21 cellular contexts compared by ENCODE assay signal in the genomic region with DNA sequence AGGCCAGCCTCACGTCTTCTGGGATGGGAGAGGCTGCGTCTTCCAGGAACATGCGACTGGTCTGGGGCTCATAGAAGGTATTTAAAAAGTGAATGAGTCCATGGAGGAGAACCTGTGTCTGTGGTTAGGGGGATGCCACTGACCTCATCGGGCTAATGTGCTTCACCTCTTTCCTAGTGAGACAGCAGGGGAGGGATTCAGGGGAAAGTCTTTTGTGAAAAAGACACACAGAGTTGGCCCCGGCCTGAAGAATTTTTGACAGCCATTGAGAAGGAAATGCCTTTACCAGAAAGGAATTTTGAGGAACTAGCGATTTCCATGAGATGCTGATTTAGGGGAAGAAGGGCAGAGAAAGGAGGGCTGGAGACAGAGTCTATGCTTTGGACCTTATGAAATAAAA. TPM values are rescaled to one million over a fixed set of nuclear protein-coding genes. Genes with fewer than 3 reads are reported as not detected.
DNase-seq lines count a peak whose midpoint lies in the region; ATAC-seq and TF ChIP-seq lines count a peak whose summit lies in the region.
"Had no signal": no experiment of that assay in that cellular context is flagged by ENCODE, and none has a peak within 500 bp of the region (broad histone marks: within the 10 kb centered on the region; RNA-seq: fewer than 3 reads in every experiment).

No MANE protein-coding gene starts in this region.

- no peaks in the 10 kb centered on the region for H3K4me1 ChIP-seq in GM23338 (ENCODE audit: insufficient read depth)
- H3K4me1 ChIP-seq in HUES64 (ENCODE audit: insufficient read depth, low read length): peaks cover 10% of the 10 kb centered on the region
- peaks cover 17% of the 10 kb centered on the region for H3K4me1 ChIP-seq in neural progenitor cell
- H3K4me1 ChIP-seq: BLaER1 had no signal

- H3K9me3 ChIP-seq in HUES64 (ENCODE audit: insufficient read depth, low read depth, low read length): no peaks in the 10 kb centered on the region
- H3K9me3 ChIP-seq in neural progenitor cell (ENCODE audit: low read depth): no peaks in the 10 kb centered on the region
- H3K9me3 ChIP-seq: A549, BLaER1 had no signal

- H3K4me3 Mint-ChIP-seq in GM23338 (no peak overlapping the region), endothelial cell (ENCODE audit: unreplicated experiment) (no peak overlapping the region), neural progenitor cell (no peak overlapping the region)
- H3K4me3 Mint-ChIP-seq in naive thymus-derived CD8-positive, alpha-beta T cell: no peak overlapping the region
- H3K4me3 Mint-ChIP-seq: CD14-positive monocyte; CD4-positive, alpha-beta memory T cell had no signal

- H3K9me2 ChIP-seq in GM23338 (ENCODE audit: insufficient read depth): no peaks in the 10 kb centered on the region

- no peaks in the 10 kb centered on the region for H3K79me2 ChIP-seq in GM23338 (replicated peaks; ENCODE audit: insufficient read depth)
- no peaks in the 10 kb centered on the region for H3K79me2 ChIP-seq in neural progenitor cell (ENCODE audit: low read depth)

- peak overlapping the region; percentile 24; the same call in 1 of the 2 replicates for H3K9ac ChIP-seq in HUES64 (ENCODE audit: low read depth, low read length)
- H3K9ac ChIP-seq in neural progenitor cell: no peak overlapping the region
- H3K9ac ChIP-seq: BLaER1 had no signal

- H3K27me3 Mint-ChIP-seq in GM23338 (ENCODE audit: insufficient read depth, low read depth, poor library complexity) (peaks cover 12% of the 10 kb centered on the region), endothelial cell (ENCODE audit: unreplicated experiment) (peaks cover 13% of the 10 kb centered on the region), neural progenitor cell (ENCODE audit: insufficient read depth, low read depth) (peaks cover 7% of the 10 kb centered on the region)
- H3K27me3 Mint-ChIP-seq in naive thymus-derived CD8-positive, alpha-beta T cell: peaks cover 0 to 10% (median 3%) of the 10 kb centered on the region in 5 donors
- H3K27me3 Mint-ChIP-seq: CD4-positive, alpha-beta memory T cell had no signal

- H2AFZ ChIP-seq in GM23338: no peak overlapping the region
- no peak overlapping the region for H2AFZ ChIP-seq in neural progenitor cell (replicated peaks)

- H3K27me3 ChIP-seq in GM23338 (ENCODE audit: insufficient read depth) (no peaks in the 10 kb centered on the region), HUES64 (ENCODE audit: insufficient read depth, low read length) (no peaks in the 10 kb centered on the region), neural progenitor cell (peaks cover 2% of the 10 kb centered on the region)
- H3K27me3 ChIP-seq: BLaER1 had no signal

- peak; percentile 65 for ATAC-seq in GM23338
- no peak for ATAC-seq in naive thymus-derived CD8-positive, alpha-beta T cell
- ATAC-seq: A549, K562 had no signal

- H3K4me2 ChIP-seq in GM23338 (no peak overlapping the region), neural progenitor cell (no peak overlapping the region)
- H3K4me2 ChIP-seq: A549, BLaER1 had no signal

- H3K4me1 Mint-ChIP-seq in GM23338 (peaks cover 14% of the 10 kb centered on the region), endothelial cell (ENCODE audit: unreplicated experiment) (peaks cover 10% of the 10 kb centered on the region), neural progenitor cell (peaks cover 36% of the 10 kb centered on the region)
- no peaks in the 10 kb centered on the region for H3K4me1 Mint-ChIP-seq in naive thymus-derived CD8-positive, alpha-beta T cell
- H3K4me1 Mint-ChIP-seq: CD4-positive, alpha-beta memory T cell had no signal

- POLR2A ChIA-PET in naive thymus-derived CD8-positive, alpha-beta T cell (lab: Charles Lee): no interaction called here

- H3K9me3 Mint-ChIP-seq in GM23338 (no peaks in the 10 kb centered on the region), endothelial cell (ENCODE audit: unreplicated experiment) (no peaks in the 10 kb centered on the region), neural progenitor cell (no peaks in the 10 kb centered on the region)
- H3K9me3 Mint-ChIP-seq in naive thymus-derived CD8-positive, alpha-beta T cell: no peaks in the 10 kb centered on the region
- H3K9me3 Mint-ChIP-seq: CD14-positive monocyte; CD4-positive, alpha-beta memory T cell had no signal

- H3K27ac Mint-ChIP-seq in GM23338 (no peak overlapping the region), endothelial cell (ENCODE audit: unreplicated experiment) (peak overlapping the region; percentile 90), neural progenitor cell (no peak overlapping the region)
- no peak overlapping the region for H3K27ac Mint-ChIP-seq in naive thymus-derived CD8-positive, alpha-beta T cell
- H3K27ac Mint-ChIP-seq: CD14-positive monocyte; CD4-positive, alpha-beta memory T cell had no signal

- DNase-seq in GM23338 (ENCODE audit: low spot score) (peak; percentile 63), endothelial cell (ENCODE audit: low spot score) (peak; percentile 32), neural progenitor cell (ENCODE audit: low spot score) (peak; percentile 45), NCI-H2107 (lab: John Stamatoyannopoulos, UW) (no peak), NCI-H345 treated with DMSO at 0.1 percent for 48 hours (lab: John Stamatoyannopoulos, UW; ENCODE audit: unreplicated experiment) (no peak)
- no peak for DNase-seq in naive thymus-derived CD8-positive, alpha-beta T cell
- DNase-seq: CD4-positive, alpha-beta memory T cell; DMS153; DMS79; GDM1; GOT3; HCEC 1CT; IMR-90 had no signal

- H4K20me1 ChIP-seq in GM23338 (replicated peaks; ENCODE audit: insufficient read depth): no peaks in the 10 kb centered on the region; the same call in 1 of the 2 replicates
- H4K20me1 ChIP-seq in neural progenitor cell (ENCODE audit: low read depth): no peaks in the 10 kb centered on the region
- H4K20me1 ChIP-seq: BLaER1 had no signal

- H3K27ac ChIP-seq in GM23338 (ENCODE audit: low read depth): no peak overlapping the region
- H3K27ac ChIP-seq in HUES64 (ENCODE audit: low read depth, low read length): peak overlapping the region; percentile 65; the same call in 1 of the 2 replicates
- no peak overlapping the region for H3K27ac ChIP-seq in neural progenitor cell
- H3K27ac ChIP-seq: 22Rv1, A549, BLaER1 had no signal

- H3K36me3 Mint-ChIP-seq in GM23338 (ENCODE audit: low read depth) (no peaks in the 10 kb centered on the region), endothelial cell (ENCODE audit: low read depth, unreplicated experiment) (no peaks in the 10 kb centered on the region), neural progenitor cell (no peaks in the 10 kb centered on the region)
- no peaks in the 10 kb centered on the region for H3K36me3 Mint-ChIP-seq in naive thymus-derived CD8-positive, alpha-beta T cell
- H3K36me3 Mint-ChIP-seq: CD14-positive monocyte had no signal

- no peak overlapping the region for H3K4me3 ChIP-seq in GM23338
- H3K4me3 ChIP-seq in HUES64 (ENCODE audit: low read length): no peak overlapping the region
- no peak overlapping the region for H3K4me3 ChIP-seq in neural progenitor cell
- H3K4me3 ChIP-seq: A549, BLaER1, K562 had no signal

- H3K36me3 ChIP-seq in GM23338 (ENCODE audit: insufficient read depth) (no peaks in the 10 kb centered on the region), HUES64 (ENCODE audit: insufficient read depth, low read length) (no peaks in the 10 kb centered on the region), neural progenitor cell (no peaks in the 10 kb centered on the region)
- H3K36me3 ChIP-seq: BLaER1 had no signal

- H3F3A ChIP-seq in GM23338 (replicated peaks; ENCODE audit: low read depth): no peaks in the 10 kb centered on the region
- no peaks in the 10 kb centered on the region for H3F3A ChIP-seq in neural progenitor cell (ENCODE audit: low read depth)

- 52% methylated on average over 6 of the region's 6 CpGs for WGBS in HUES64

- no peak for TF ChIP-seq CTCF in GM23338 (conservative IDR thresholded peaks at IDR 0.05; ENCODE audit: low read depth in 2 of 2)
- TF ChIP-seq CTCF in endothelial cell (IDR thresholded peaks at IDR 0.05; ENCODE audit: unreplicated experiment): no peak
- no peak for TF ChIP-seq CTCF in neural progenitor cell (IDR thresholded peaks at IDR 0.05)

RNA-seq across cellular contexts. Expression of gene C4orf50, which starts 11.0 kb away (rescaled TPM):
- 0.19 and 0.31 TPM in 2 replicates for total RNA-seq in GM23338 (2014; rRNA removed; shearing (Covaris generic))
- 0.06 TPM in 1 of 2 replicates, not detected in the other for polyA plus RNA-seq in GM23338 (2016; fragmentation: Nextera tagmentation; extraction: Ambion mirVana)
- polyA plus RNA-seq in HUES64 (2013, experiment 1 of 2): 0.15 TPM
- polyA plus RNA-seq in HUES64 (2013, experiment 2 of 2): 0.19 TPM
- total RNA-seq in endothelial cell (ENCODE audit: unreplicated experiment): 0.05 TPM
- 0.09 and 0.32 TPM in 2 replicates for total RNA-seq in neural progenitor cell (ENCODE audit: low replicate concordance)
- total RNA-seq in naive thymus-derived CD8-positive, alpha-beta T cell: not detected
- polyA plus RNA-seq in naive thymus-derived CD8-positive, alpha-beta T cell: not detected
- total RNA-seq: Daoy, HT-29, IMR-90, K562 had no signal
- polyA plus RNA-seq: A549, CD14-positive monocyte, IMR-90, K562 had no signal

Comparison
In these comparisons a context has a peak if more than half of its experiments do, and no peak if none do; other contexts are left out.
1. DNase-seq: peak in GM23338 (single experiment), endothelial cell (single experiment) and neural progenitor cell (single experiment); none in naive thymus-derived CD8-positive, alpha-beta T cell (0 of 10), NCI-H2107 (single experiment) and NCI-H345 treated with DMSO at 0.1 percent for 48 hours (single experiment).